In genomic region chr22:35921777-35922176, GRCh38 we compare ENCODE assay signal across 1 cellular context.
TF ChIP-seq lines count a peak whose summit lies in the region.

No MANE protein-coding gene starts in this region.

TF ChIP-seq in HepG2, 621 proteins besides CTCF, POLR2A, EP300 and RAD21 (continued from another document):
- TF ChIP-seq STAG1 (CRISPR knock-in tag; IDR thresholded peaks at IDR 0.05), result peak; percentile 83
- peak; percentile 79 for TF ChIP-seq FOSL2 (CRISPR knock-in tag; IDR thresholded peaks at IDR 0.05)
- 0 out of 2 replicates have a peak, but pooled peaks have one; percentile 16 for TF ChIP-seq TGIF2 (CRISPR knock-in tag; IDR thresholded peaks at IDR 0.05)
- no peak for TF ChIP-seq SKIL (CRISPR knock-in tag; IDR thresholded peaks at IDR 0.05; ENCODE audit: borderline replicate concordance)
- 0 out of 2 replicates have a peak, but pooled peaks have one; percentile 26 for TF ChIP-seq GATAD2A (CRISPR knock-in tag; IDR thresholded peaks at IDR 0.05)
- peak; percentile 59; the same call in 1 of the 2 replicates for TF ChIP-seq ZNF614 (CRISPR knock-in tag; IDR thresholded peaks at IDR 0.05; ENCODE audit: borderline replicate concordance)
- no peak for TF ChIP-seq ZEB1 (IDR thresholded peaks at IDR 0.05; ENCODE audit: insufficient replicate concordance, low read depth)
- 0 out of 2 replicates have a peak, but pooled peaks have one; percentile 9 for TF ChIP-seq SOX5 (CRISPR knock-in tag; IDR thresholded peaks at IDR 0.05; ENCODE audit: borderline replicate concordance)
- no peak for TF ChIP-seq U2AF1 (optimal IDR thresholded peaks at IDR 0.05; ENCODE audit: low read depth, low read length)
- TF ChIP-seq RXRB (CRISPR knock-in tag; IDR thresholded peaks at IDR 0.05; ENCODE audit: borderline replicate concordance), result peak; percentile 44; the same call in 1 of the 2 replicates
- TF ChIP-seq NR2F6 (IDR thresholded peaks at IDR 0.05), result no peak
- TF ChIP-seq NR2F6 (CRISPR knock-in tag; IDR thresholded peaks at IDR 0.05), result 0 out of 2 replicates have a peak, but pooled peaks have one; percentile 20
- 0 out of 2 replicates have a peak, but pooled peaks have one; percentile 25 for TF ChIP-seq KMT2A (CRISPR knock-in tag; IDR thresholded peaks at IDR 0.05)
- TF ChIP-seq SP5 (CRISPR knock-in tag; IDR thresholded peaks at IDR 0.05; ENCODE audit: borderline replicate concordance, low read depth), result peak; percentile 64; the same call in 1 of the 2 replicates
- peak; percentile 69 for TF ChIP-seq ZNF18 (CRISPR knock-in tag; IDR thresholded peaks at IDR 0.05; ENCODE audit: insufficient replicate concordance)
- TF ChIP-seq ZNF616 (CRISPR knock-in tag; IDR thresholded peaks at IDR 0.05; ENCODE audit: low read depth), result no peak
- peak; percentile 17; the same call in 1 of the 2 replicates for TF ChIP-seq ZSCAN9 (CRISPR knock-in tag; IDR thresholded peaks at IDR 0.05; ENCODE audit: borderline replicate concordance)
- peak; percentile 28; the same call in 1 of the 2 replicates for TF ChIP-seq SAP130 (CRISPR knock-in tag; IDR thresholded peaks at IDR 0.05; ENCODE audit: low read depth)
- no peak for TF ChIP-seq DPF2 (CRISPR knock-in tag; IDR thresholded peaks at IDR 0.05; ENCODE audit: borderline replicate concordance, low read depth)
- no peak for TF ChIP-seq FOXM1 (CRISPR knock-in tag; IDR thresholded peaks at IDR 0.05)
- TF ChIP-seq ELF3 (CRISPR knock-in tag; IDR thresholded peaks at IDR 0.05), result peak; percentile 35; the same call in 1 of the 2 replicates
- TF ChIP-seq TEAD3 (CRISPR knock-in tag; optimal IDR thresholded peaks at IDR 0.05; ENCODE audit: borderline replicate concordance), result peak; percentile 27
- TF ChIP-seq MIXL1 (CRISPR knock-in tag; IDR thresholded peaks at IDR 0.05), result 0 out of 2 replicates have a peak, but pooled peaks have one; percentile 34
- peak in 1 of 2 experiments; percentile 53; a peak in 1 of 4 replicates for TF ChIP-seq KLF16 (CRISPR knock-in tag; IDR thresholded peaks at IDR 0.05)
- peak; percentile 52; the same call in 1 of the 2 replicates for TF ChIP-seq ZFP36L1 (CRISPR knock-in tag; IDR thresholded peaks at IDR 0.05)
